Comparison of ENCODE assay signal across 7 cellular contexts in the genomic region with DNA sequence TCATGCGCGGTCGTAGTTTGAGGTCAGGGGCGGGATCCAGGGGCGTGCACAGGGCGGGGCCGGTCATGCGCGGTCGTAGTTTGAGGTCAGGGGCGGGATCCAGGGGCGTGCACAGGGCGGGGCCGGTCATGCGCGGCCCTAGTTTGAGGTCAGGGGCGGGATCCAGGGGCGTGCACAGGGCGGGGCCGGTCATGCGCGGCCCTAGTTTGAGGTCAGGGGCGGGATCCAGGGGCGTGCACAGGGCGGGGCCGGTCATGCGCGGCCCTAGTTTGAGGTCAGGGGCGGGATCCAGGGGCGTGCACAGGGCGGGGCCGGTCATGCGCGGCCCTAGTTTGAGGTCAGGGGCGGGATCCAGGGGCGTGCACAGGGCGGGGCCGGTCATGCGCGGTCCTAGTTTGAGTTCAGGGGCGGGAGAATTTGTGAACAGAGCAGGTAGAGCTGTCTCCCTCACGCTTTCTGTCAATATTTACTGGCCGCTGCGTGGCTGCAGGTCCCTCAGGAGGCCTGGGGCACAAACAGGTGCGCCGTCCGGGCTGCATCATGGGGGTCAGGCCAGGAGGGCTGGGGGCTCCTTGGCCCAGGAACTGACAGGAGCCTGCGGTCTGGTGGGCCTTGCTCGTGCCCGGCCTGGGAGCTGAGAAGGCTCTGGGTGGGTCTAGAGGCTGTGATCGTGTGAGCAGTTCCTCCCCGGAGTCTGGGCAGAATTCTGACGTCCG. TPM values are rescaled to one million over a fixed set of nuclear protein-coding genes. Genes with fewer than 3 reads are reported as not detected.
DNase-seq lines count a peak whose midpoint lies in the region; ATAC-seq and TF ChIP-seq lines count a peak whose summit lies in the region.
"Not testable (repeated sequence)": the region's sequence is repeated elsewhere in the genome, so short reads cannot be mapped to it uniquely, and the experiment has no call there.

No MANE protein-coding gene starts in this region.

- H3K9me3 Mint-ChIP-seq in naive B cell: not testable (repeated sequence)

- H3K27ac Mint-ChIP-seq in naive B cell: peak overlapping the region in 5 of 6 donors; percentile 62 to 89 (median 72)

- H3K4me1 Mint-ChIP-seq in naive B cell: peaks cover 4 to 16% (median 6%) of the 10 kb centered on the region in 3 donors

- not testable (repeated sequence) for H3K27ac ChIP-seq in HEK293 (ENCODE audit: extremely low read depth, low read depth, low read length)
- H3K27ac ChIP-seq in skin epidermis: peak overlapping the region in 4 of 21 experiments; percentile 14 to 43 (median 36)

- not testable (repeated sequence) for TF ChIP-seq CTCF in HEK293 (tag by site-specific recombination; IDR thresholded peaks at IDR 0.05)

- not testable (repeated sequence) for H3K4me1 ChIP-seq in HEK293 (ENCODE audit: control insufficient read depth, insufficient read depth, low read length)

- CTCF ChIA-PET in HEK293 (lab: Yijun Ruan, JAX): interaction anchor here (0.6 kb wide), 1 partner anchor 504 kb away, joined by 3 read pairs; no protein-coding TSS in a partner anchor

- peak; percentile 20 for ATAC-seq in left ventricle myocardium superior
- ATAC-seq in naive B cell (ENCODE audit: low read depth in 2 of 2): not testable (repeated sequence)

- H3K4me3 Mint-ChIP-seq in naive B cell: peak overlapping the region in 4 of 8 donors; percentile 39 to 82 (median 54)

- POLR2A ChIA-PET in HEK293 (lab: Yijun Ruan, JAX): not testable (repeated sequence)

- DNase-seq in RPMI8226: peak; percentile 23
- peak; percentile 60 for DNase-seq in activated T-cell treated with anti-CD3 and anti-CD28 coated beads, Interleukin-2, amount 50 U/mL, for 1 hour
- peak; percentile 56 for DNase-seq in central memory CD4-positive, alpha-beta T cell
- peak; percentile 35 for DNase-seq in left ventricle myocardium superior
- peak; percentile 21 for DNase-seq in naive B cell

- not testable (repeated sequence) for H3K9me3 ChIP-seq in HEK293 (ENCODE audit: control insufficient read depth, insufficient read depth, low read depth, low read length)

- H3K27me3 Mint-ChIP-seq in naive B cell: peaks cover 0 to 28% (median 0%) of the 10 kb centered on the region in 3 donors

- not testable (repeated sequence) for H3K36me3 Mint-ChIP-seq in naive B cell

- H3K4me3 ChIP-seq in HEK293 (ENCODE audit: low read depth, low read length): not testable (repeated sequence)
- peak overlapping the region in 4 of 7 experiments; percentile 7 to 19 (median 18) for H3K4me3 ChIP-seq in skin epidermis

- not testable (repeated sequence) for H3K36me3 ChIP-seq in HEK293 (ENCODE audit: control insufficient read depth in 2 of 2, insufficient read depth in 1 of 2, low read length in 2 of 2)

- intact Hi-C loops in left ventricle myocardium superior (cut with micrococcal nuclease): not testable (repeated sequence)

TF ChIP-seq in HEK293, 187 proteins besides CTCF, POLR2A, EP300 and RAD21:
- TF ChIP-seq KLF8 (tag by site-specific recombination; IDR thresholded peaks at IDR 0.05): 0 out of 2 replicates have a peak, but pooled peaks have one; percentile 53
- TF ChIP-seq, protein P1, sequence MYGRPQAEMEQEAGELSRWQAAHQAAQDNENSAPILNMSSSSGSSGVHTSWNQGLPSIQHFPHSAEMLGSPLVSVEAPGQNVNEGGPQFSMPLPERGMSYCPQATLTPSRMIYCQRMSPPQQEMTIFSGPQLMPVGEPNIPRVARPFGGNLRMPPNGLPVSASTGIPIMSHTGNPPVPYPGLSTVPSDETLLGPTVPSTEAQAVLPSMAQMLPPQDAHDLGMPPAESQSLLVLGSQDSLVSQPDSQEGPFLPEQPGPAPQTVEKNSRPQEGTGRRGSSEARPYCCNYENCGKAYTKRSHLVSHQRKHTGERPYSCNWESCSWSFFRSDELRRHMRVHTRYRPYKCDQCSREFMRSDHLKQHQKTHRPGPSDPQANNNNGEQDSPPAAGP (tag by site-specific recombination; IDR thresholded peaks at IDR 0.05): 0 out of 2 replicates have a peak, but pooled peaks have one; percentile 23
TF ChIP-seq in HEK293: peak in this region for 2; not testable (repeated sequence) for 185.

RNA-seq across cellular contexts. Expression of a gene that starts 32.8 kb away (rescaled TPM):
- 12.1 TPM for total RNA-seq in left ventricle myocardium superior
- polyA plus RNA-seq in naive B cell (ENCODE audit: low read depth in 6 of 6): 1 to 10 TPM in 1 of 6 donors, under 1 TPM in 5; 0.05 to 1.5 (median 0.65) TPM

RNA-seq across cellular contexts. Expression of a gene that starts 59.2 kb away (rescaled TPM):
- 0.42 TPM for total RNA-seq in left ventricle myocardium superior
- not detected for polyA plus RNA-seq in naive B cell (ENCODE audit: low read depth in 6 of 6)
